ENCODE assay signal across 16 cellular contexts in the genomic region with DNA sequence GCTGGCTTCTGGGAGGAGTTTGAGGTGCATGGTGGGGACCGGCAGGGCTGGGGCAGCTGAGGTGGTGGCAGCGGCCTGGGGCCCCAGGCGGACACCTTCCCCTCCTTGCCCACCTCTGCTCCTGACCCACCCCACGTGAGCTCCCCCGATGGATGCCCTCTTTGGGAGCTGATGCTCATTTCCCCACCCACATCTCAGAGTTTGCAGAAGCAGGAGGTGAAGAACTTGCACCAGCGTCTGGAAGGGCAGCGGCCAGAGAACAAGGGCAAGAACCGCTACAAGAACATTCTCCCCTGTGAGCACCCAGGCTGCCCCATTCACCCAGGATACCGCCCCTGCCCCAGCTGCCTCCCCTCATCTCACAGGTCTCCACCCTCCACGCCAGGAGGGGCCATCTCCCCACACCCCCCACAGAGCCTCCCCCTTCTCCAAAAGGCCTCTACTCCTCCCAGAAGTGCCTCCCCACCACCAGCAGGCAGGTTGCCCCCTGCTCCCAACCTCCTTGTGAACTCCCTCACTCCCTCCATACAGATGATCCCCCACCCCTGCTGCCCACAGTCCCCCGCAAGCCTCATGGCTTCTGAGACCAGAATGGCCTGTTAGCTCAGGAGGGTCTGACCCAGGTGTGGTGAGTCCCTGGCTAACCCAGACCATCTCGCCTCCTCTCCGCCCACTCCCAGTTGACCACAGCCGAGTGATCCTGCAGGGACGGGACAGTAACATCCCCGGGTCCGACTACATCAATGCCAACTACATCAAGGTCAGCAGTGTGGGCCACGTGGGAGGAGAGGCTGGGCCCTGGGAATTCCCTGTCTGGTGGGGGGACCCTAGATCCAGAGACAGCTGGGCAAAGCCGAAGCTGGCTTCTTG. TPM values are rescaled to one million over a fixed set of nuclear protein-coding genes. Genes with fewer than 3 reads are reported as not detected.
DNase-seq lines count a peak whose midpoint lies in the region; ATAC-seq, FAIRE-seq and TF ChIP-seq lines count a peak whose summit lies in the region.
"Had no signal": no experiment of that assay in that cellular context is flagged by ENCODE, and none has a peak within 500 bp of the region (broad histone marks: within the 10 kb centered on the region; RNA-seq: fewer than 3 reads in every experiment).

No MANE protein-coding gene starts in this region.

- H3K27ac Mint-ChIP-seq in activated naive CD8-positive, alpha-beta T cell treated with anti-CD3 and anti-CD28 coated beads, Interleukin-2, amount 50 U/mL, for 24 hours = peak overlapping the region; percentile 99
- peak overlapping the region; percentile 37 for H3K27ac Mint-ChIP-seq in progenitor cell of endocrine pancreas
- H3K27ac Mint-ChIP-seq: type B pancreatic cell had no signal

- peaks cover 82% of the 10 kb centered on the region for H3K36me3 Mint-ChIP-seq in activated naive CD8-positive, alpha-beta T cell treated with anti-CD3 and anti-CD28 coated beads, Interleukin-2, amount 50 U/mL, for 24 hours (ENCODE audit: low read depth)
- peaks cover 9% of the 10 kb centered on the region for H3K36me3 Mint-ChIP-seq in progenitor cell of endocrine pancreas (ENCODE audit: insufficient read depth)
- H3K36me3 Mint-ChIP-seq: type B pancreatic cell had no signal

- DNase-seq in GM06990 (ENCODE audit: extremely low read depth, insufficient read length) (no peak), GM19239 (ENCODE audit: insufficient read length, low spot score) (no peak), progenitor cell of endocrine pancreas (ENCODE audit: low spot score, unreplicated experiment) (no peak), AG08396 (ENCODE audit: low spot score) (no peak), iPS-NIHi7 (ENCODE audit: extremely low spot score) (no peak)
- no peak for DNase-seq in activated naive CD8-positive, alpha-beta T cell treated with anti-CD3 and anti-CD28 coated beads, Interleukin-2, amount 50 U/mL, for 24 hours
- DNase-seq: caudate nucleus, esophagus squamous epithelium, NCI-H1105, NCI-H510A treated with DMSO at 0.1 percent for 48 hours, RPMI8226 had no signal

- peak; percentile 78 for FAIRE-seq in GM19239 (lab: Jason Lieb, UNC)

- peak overlapping the region; percentile 54 for H3K4me3 ChIP-seq in GM06990 (replicated peaks; ENCODE audit: low read depth, low read length)
- H3K4me3 ChIP-seq: esophagus squamous epithelium, GM23338 had no signal

- H3K27me3 Mint-ChIP-seq in activated naive CD8-positive, alpha-beta T cell treated with anti-CD3 and anti-CD28 coated beads, Interleukin-2, amount 50 U/mL, for 24 hours = peaks cover 5% of the 10 kb centered on the region
- no peaks in the 10 kb centered on the region for H3K27me3 Mint-ChIP-seq in progenitor cell of endocrine pancreas
- H3K27me3 Mint-ChIP-seq: type B pancreatic cell had no signal

- H3K36me3 ChIP-seq in GM06990 (ENCODE audit: control insufficient read depth, insufficient read depth, low read length) = peaks cover 60% of the 10 kb centered on the region

- TF ChIP-seq CTCF in GM06990 (IDR thresholded peaks at IDR 0.05; ENCODE audit: insufficient read depth, low read length, poor library complexity, severe bottlenecking) (no peak), progenitor cell of endocrine pancreas (IDR thresholded peaks at IDR 0.05; ENCODE audit: unreplicated experiment) (no peak)

- H3K9me3 Mint-ChIP-seq in activated naive CD8-positive, alpha-beta T cell treated with anti-CD3 and anti-CD28 coated beads, Interleukin-2, amount 50 U/mL, for 24 hours = no peaks in the 10 kb centered on the region
- no peaks in the 10 kb centered on the region for H3K9me3 Mint-ChIP-seq in progenitor cell of endocrine pancreas (ENCODE audit: low read depth)
- H3K9me3 Mint-ChIP-seq: GM23338, type B pancreatic cell had no signal

- H3K4me1 Mint-ChIP-seq in activated naive CD8-positive, alpha-beta T cell treated with anti-CD3 and anti-CD28 coated beads, Interleukin-2, amount 50 U/mL, for 24 hours = peaks cover 78% of the 10 kb centered on the region
- H3K4me1 Mint-ChIP-seq in progenitor cell of endocrine pancreas (ENCODE audit: low read depth) = no peaks in the 10 kb centered on the region

- H3K27me3 ChIP-seq in GM06990 (replicated peaks; ENCODE audit: control insufficient read depth, insufficient read depth, low read length) = no peaks in the 10 kb centered on the region
- H3K27me3 ChIP-seq: esophagus squamous epithelium had no signal

- peak overlapping the region; percentile 93 for H3K4me3 Mint-ChIP-seq in activated naive CD8-positive, alpha-beta T cell treated with anti-CD3 and anti-CD28 coated beads, Interleukin-2, amount 50 U/mL, for 24 hours
- no peak overlapping the region for H3K4me3 Mint-ChIP-seq in progenitor cell of endocrine pancreas (ENCODE audit: low read depth)
- H3K4me3 Mint-ChIP-seq: GM23338, type B pancreatic cell had no signal

- no peak for ATAC-seq in activated naive CD8-positive, alpha-beta T cell treated with anti-CD3 and anti-CD28 coated beads, Interleukin-2, amount 50 U/mL, for 24 hours
- no peak for ATAC-seq in HG03175 (IDR thresholded peaks at IDR 0.05; ENCODE audit: unreplicated experiment)
- ATAC-seq in HG02981 (IDR thresholded peaks at IDR 0.05; ENCODE audit: unreplicated experiment) = no peak
- ATAC-seq: GM23338 had no signal

RNA-seq across cellular contexts. Expression of a gene that starts 4.5 kb away (rescaled TPM):
- total RNA-seq in progenitor cell of endocrine pancreas = 65.4 and 70.2 TPM in 2 replicates

RNA-seq across cellular contexts. Expression of a gene that starts 11.9 kb away (rescaled TPM):
- 268 and 277 TPM in 2 replicates for total RNA-seq in progenitor cell of endocrine pancreas

RNA-seq across cellular contexts. Expression of a gene that starts 12.1 kb away (rescaled TPM):
- not detected in 2 replicates for total RNA-seq in progenitor cell of endocrine pancreas
- total RNA-seq: esophagus squamous epithelium, GM23338, mononuclear cell had no signal

RNA-seq across cellular contexts. Expression of a gene that starts 14.8 kb away (rescaled TPM):
- 339 and 353 TPM in 2 replicates for total RNA-seq in progenitor cell of endocrine pancreas

RNA-seq across cellular contexts. Expression of a gene that starts 15.0 kb away (rescaled TPM):
- 67.9 and 73.1 TPM in 2 replicates for total RNA-seq in progenitor cell of endocrine pancreas
